ENCODE assay signal across 24 cellular contexts in the genomic region with DNA sequence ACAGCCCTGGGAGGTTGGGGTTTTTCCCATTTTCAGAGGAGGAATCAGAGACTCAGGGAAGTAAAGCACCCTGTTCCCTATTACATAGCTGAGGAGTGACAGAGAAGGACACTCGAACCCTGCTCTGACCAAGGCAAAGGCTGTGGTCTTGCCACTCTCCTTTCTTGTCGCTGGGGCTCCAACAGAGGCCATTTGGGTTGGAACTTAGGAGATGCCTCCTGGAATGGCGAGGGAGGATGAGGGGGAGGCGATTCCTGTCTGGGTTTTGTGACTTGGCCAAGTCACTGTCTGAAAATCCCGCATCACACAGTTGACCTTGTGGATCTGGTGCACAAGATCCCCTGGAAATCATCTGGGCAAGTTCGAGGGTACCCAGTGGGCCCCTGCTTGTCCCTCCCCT.
"Had no signal": no experiment of that assay in that cellular context is flagged by ENCODE, and none has a peak within 500 bp of the region (broad histone marks: within the 10 kb centered on the region; RNA-seq: fewer than 3 reads in every experiment).

No MANE protein-coding gene starts in this region.

- H3K4me3 Mint-ChIP-seq: activated naive CD4-positive, alpha-beta T cell treated with anti-CD3 and anti-CD28 coated beads for 36 hours; activated naive CD8-positive, alpha-beta T cell treated with anti-CD3 and anti-CD28 coated beads for 36 hours; activated T-cell treated with anti-CD3 and anti-CD28 coated beads, Interleukin-2, amount 50 U/mL, for 72 hours; mesothelial cell of epicardium; naive thymus-derived CD8-positive, alpha-beta T cell; neural crest cell; type B pancreatic cell had no signal

- H3K36me3 Mint-ChIP-seq: activated naive CD8-positive, alpha-beta T cell treated with anti-CD3 and anti-CD28 coated beads for 36 hours; mesothelial cell of epicardium; naive thymus-derived CD8-positive, alpha-beta T cell; type B pancreatic cell had no signal

- H3K27ac Mint-ChIP-seq: activated naive CD4-positive, alpha-beta T cell treated with anti-CD3 and anti-CD28 coated beads for 36 hours; activated naive CD8-positive, alpha-beta T cell treated with anti-CD3 and anti-CD28 coated beads for 36 hours; activated T-cell treated with anti-CD3 and anti-CD28 coated beads, Interleukin-2, amount 50 U/mL, for 72 hours; mesothelial cell of epicardium; naive thymus-derived CD8-positive, alpha-beta T cell; type B pancreatic cell had no signal

- H3K9me3 Mint-ChIP-seq: activated naive CD4-positive, alpha-beta T cell treated with anti-CD3 and anti-CD28 coated beads for 36 hours; activated naive CD8-positive, alpha-beta T cell treated with anti-CD3 and anti-CD28 coated beads for 36 hours; activated T-cell treated with anti-CD3 and anti-CD28 coated beads, Interleukin-2, amount 50 U/mL, for 72 hours; mesothelial cell of epicardium; naive thymus-derived CD8-positive, alpha-beta T cell; neural crest cell; type B pancreatic cell had no signal

- H3K4me3 ChIP-seq: adrenal gland, body of pancreas, cardiac muscle cell, colonic mucosa, gastrocnemius medialis, left ventricle myocardium inferior, spleen, uterus had no signal

- H3K27me3 ChIP-seq: colonic mucosa, uterus had no signal

- H3K9me3 ChIP-seq: adrenal gland, body of pancreas, colonic mucosa, gastrocnemius medialis, left ventricle myocardium inferior, spleen, uterus had no signal

- DNase-seq: activated CD4-positive, alpha-beta T cell treated with anti-CD3 and anti-CD28 coated beads for 4 hours; activated CD4-positive, alpha-beta T cell treated with anti-CD3 and anti-CD28 coated beads, Interleukin-2, amount 50 U/mL, for 4 hours; activated naive CD8-positive, alpha-beta T cell treated with anti-CD3 and anti-CD28 coated beads for 36 hours; activated T-cell treated with anti-CD3 and anti-CD28 coated beads for 4 hours; activated T-cell treated with anti-CD3 and anti-CD28 coated beads, Interleukin-2, amount 50 U/mL, for 72 hours; adrenal gland; aorta; cerebellar nuclear complex; colonic mucosa; effector CD8-positive, alpha-beta T cell; gastrocnemius medialis; glutamatergic neuron; left ventricle myocardium inferior; naive thymus-derived CD8-positive, alpha-beta T cell; spleen; stimulated activated CD4-positive, alpha-beta T cell treated with anti-CD3 and anti-CD28 coated beads, Interleukin-2, amount 100 ng/mL, for 48 hours; stimulated activated naive CD4-positive, alpha-beta T cell treated with Interleukin-2 at 50 U/mL for 16 hours; uterus had no signal

- H3K4me1 Mint-ChIP-seq: activated naive CD8-positive, alpha-beta T cell treated with anti-CD3 and anti-CD28 coated beads for 36 hours; naive thymus-derived CD8-positive, alpha-beta T cell had no signal

- H3K27ac ChIP-seq: adrenal gland, body of pancreas, cardiac muscle cell, colonic mucosa, gastrocnemius medialis, left ventricle myocardium inferior, spleen, uterus had no signal

- H3K36me3 ChIP-seq: adrenal gland, cardiac muscle cell, colonic mucosa, gastrocnemius medialis, left ventricle myocardium inferior, spleen, uterus had no signal

- H3K4me1 ChIP-seq: adrenal gland, body of pancreas, colonic mucosa, gastrocnemius medialis, left ventricle myocardium inferior, spleen, uterus had no signal
